ENCODE assay signal across 11 cellular contexts in the genomic region with DNA sequence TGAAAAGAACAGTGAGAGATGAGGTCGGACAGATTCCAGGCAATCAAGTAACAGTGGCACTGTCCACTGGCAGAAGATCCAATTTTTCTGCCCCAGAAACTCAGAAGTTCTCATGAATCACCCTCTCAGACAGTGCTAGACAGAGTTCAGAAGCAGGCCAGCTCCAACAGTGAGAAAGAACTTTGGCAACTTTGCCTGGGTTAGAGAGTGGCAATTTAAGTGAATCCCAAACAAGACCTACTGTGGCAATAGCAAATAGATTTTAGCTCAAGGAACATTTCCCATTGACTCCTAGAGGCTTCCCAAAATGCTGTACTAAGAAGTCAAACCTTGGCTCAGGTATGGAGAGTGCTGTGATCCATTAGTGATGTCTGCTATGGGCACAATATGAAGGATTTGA. TPM values are rescaled to one million over a fixed set of nuclear protein-coding genes. Genes with fewer than 3 reads are reported as not detected.
DNase-seq lines count a peak whose midpoint lies in the region; ATAC-seq, FAIRE-seq and TF ChIP-seq lines count a peak whose summit lies in the region.
"Had no signal": no experiment of that assay in that cellular context is flagged by ENCODE, and none has a peak within 500 bp of the region (broad histone marks: within the 10 kb centered on the region; RNA-seq: fewer than 3 reads in every experiment).

No MANE protein-coding gene starts in this region.

- H3K9me1 ChIP-seq in keratinocyte (ENCODE audit: control insufficient read depth, extremely low read depth, insufficient read depth, low read length), result peaks cover 5% of the 10 kb centered on the region

- H3K4me2 ChIP-seq in keratinocyte (ENCODE audit: control insufficient read depth, extremely low read depth, insufficient read depth, low read depth, low read length), result no peak overlapping the region

- H3K36me3 Mint-ChIP-seq in activated naive CD4-positive, alpha-beta T cell treated with anti-CD3 and anti-CD28 coated beads, Interleukin-2, amount 50 U/mL, for 72 hours, result peaks cover 41 to 87% of the 10 kb centered on the region in 2 donors

- H2AFZ ChIP-seq in keratinocyte (ENCODE audit: control insufficient read depth, low read length), result no peak overlapping the region

- no peak for TF ChIP-seq CTCF in keratinocyte (optimal IDR thresholded peaks at IDR 0.05 in 1 of 3, IDR thresholded peaks at IDR 0.05 in 1 of 3, conservative IDR thresholded peaks at IDR 0.05 in 1 of 3; ENCODE audit: extremely low read depth in 1 of 3, insufficient read depth in 2 of 3, low read length in 3 of 3)

- no peak for DNase-seq in activated naive CD4-positive, alpha-beta T cell treated with anti-CD3 and anti-CD28 coated beads, Interleukin-2, amount 50 U/mL, for 72 hours (ENCODE audit: low spot score in 2 of 2)
- no peak for DNase-seq in activated naive CD4-positive, alpha-beta T cell treated with Interleukin-2 at 50 U/mL for 16 hours
- DNase-seq in adipocyte (ENCODE audit: low read depth), result peak; percentile 64
- DNase-seq in keratinocyte (ENCODE audit: low read depth, low spot score), result no peak
- no peak for DNase-seq in NCI-H2107 (lab: John Stamatoyannopoulos, UW)
- DNase-seq in kidney glomerular epithelial cell (lab: John Stamatoyannopoulos, UW), result no peak
- DNase-seq in retina, result no peak
- no peak for DNase-seq in DMS79 treated with DMSO at 0.1 percent for 48 hours (lab: John Stamatoyannopoulos, UW)
- DNase-seq: aorta, left colon had no signal

- H3K9me3 Mint-ChIP-seq in activated naive CD4-positive, alpha-beta T cell treated with anti-CD3 and anti-CD28 coated beads, Interleukin-2, amount 50 U/mL, for 72 hours, result peaks cover 6 to 17% of the 10 kb centered on the region in 2 donors

- H3K27me3 ChIP-seq in adipocyte (replicated peaks; ENCODE audit: control insufficient read depth, insufficient read depth, low read length) (no peaks in the 10 kb centered on the region), keratinocyte (ENCODE audit: control insufficient read depth, extremely low read depth, insufficient read depth, low read length) (no peaks in the 10 kb centered on the region)

- H3K27ac ChIP-seq in keratinocyte (ENCODE audit: control insufficient read depth, insufficient read depth, low read length), result peak overlapping the region; percentile 6

- dilution Hi-C loops in keratinocyte (cut with MboI; ENCODE audit: extremely low pct_ligation_motif_present, low sequenced_read_pairs), result no loop called here

- H3K27ac Mint-ChIP-seq in activated naive CD4-positive, alpha-beta T cell treated with anti-CD3 and anti-CD28 coated beads, Interleukin-2, amount 50 U/mL, for 72 hours, result peak overlapping the region; percentile 22 to 100

- peaks cover 64% of the 10 kb centered on the region for H3K36me3 ChIP-seq in adipocyte (ENCODE audit: control insufficient read depth, insufficient read depth, low read length, severe bottlenecking)
- peaks cover 30 to 55% of the 10 kb centered on the region in 2 experiments for H3K36me3 ChIP-seq in keratinocyte (ENCODE audit: control insufficient read depth in 2 of 2, extremely low read depth in 1 of 2, insufficient read depth in 2 of 2, low read length in 2 of 2)

- H3K9ac ChIP-seq in adipocyte (ENCODE audit: low read length), result no peak overlapping the region
- H3K9ac ChIP-seq in keratinocyte (ENCODE audit: control insufficient read depth, extremely low read depth, insufficient read depth, low read length), result no peak overlapping the region

- ATAC-seq in activated naive CD4-positive, alpha-beta T cell treated with anti-CD3 and anti-CD28 coated beads, Interleukin-2, amount 50 U/mL, for 72 hours, result no peak
- ATAC-seq: HepG2, left colon had no signal

- peaks cover 98% of the 10 kb centered on the region for H3K79me2 ChIP-seq in keratinocyte (ENCODE audit: control insufficient read depth, insufficient read depth, low read length)

- peaks cover 48% of the 10 kb centered on the region for H3K4me1 ChIP-seq in adipocyte (ENCODE audit: control insufficient read depth, insufficient read depth, low read length)
- peaks cover 68% of the 10 kb centered on the region for H3K4me1 ChIP-seq in keratinocyte (ENCODE audit: control insufficient read depth, extremely low read depth, insufficient read depth, low read length)

- H3K4me3 ChIP-seq in adipocyte (ENCODE audit: low read length) (peak overlapping the region; percentile 42), keratinocyte (ENCODE audit: control insufficient read depth in 2 of 3, extremely low read depth in 1 of 3, insufficient read depth in 2 of 3, low read depth in 1 of 3, low read length in 3 of 3) (no peak overlapping the region)

- no peaks in the 10 kb centered on the region for H3K9me3 ChIP-seq in adipocyte (ENCODE audit: control insufficient read depth, low read length)
- no peaks in the 10 kb centered on the region for H3K9me3 ChIP-seq in keratinocyte (ENCODE audit: control insufficient read depth, low read depth, low read length)

- peaks cover 54% of the 10 kb centered on the region for H4K20me1 ChIP-seq in keratinocyte (ENCODE audit: control insufficient read depth, extremely low read depth, insufficient read depth, low read length)

- no peak for FAIRE-seq in keratinocyte (lab: Jason Lieb, UNC)
- FAIRE-seq: HepG2 had no signal

RNA-seq across cellular contexts. Expression of a gene that starts 12.3 kb away (rescaled TPM):
- 100 to 1,000 TPM; 321 to 381 TPM for total RNA-seq in activated naive CD4-positive, alpha-beta T cell treated with anti-CD3 and anti-CD28 coated beads, Interleukin-2, amount 50 U/mL, for 72 hours
- 1,621 to 2,271 TPM (median 2,038 TPM) in 3 replicates for polyA plus RNA-seq in keratinocyte
- 1,899 TPM for polyA plus RNA-seq in keratinocyte (2011; ENCODE audit: low read depth)
- polyA plus RNA-seq in keratinocyte (2011; cell fraction: cytosol; rRNA removed), result 704 and 1,157 TPM in 2 replicates
- polyA plus RNA-seq in keratinocyte (2011; cell fraction: nucleus; rRNA removed), result 3,164 and 3,631 TPM in 2 replicates
- polyA plus RNA-seq in keratinocyte (2012; ENCODE audit: low replicate concordance), result 637 and 1,345 TPM in 2 replicates
- 1,693 to 2,971 TPM (median 2,836 TPM) in 3 replicates for polyA minus RNA-seq in keratinocyte
- 1,343 TPM for polyA minus RNA-seq in keratinocyte (2011; cell fraction: cytosol; rRNA and poly(A)+ RNA removed)
- polyA minus RNA-seq in keratinocyte (2011; cell fraction: nucleus; rRNA and poly(A)+ RNA removed), result 2,671 and 5,354 TPM in 2 replicates
